In the genomic region with DNA sequence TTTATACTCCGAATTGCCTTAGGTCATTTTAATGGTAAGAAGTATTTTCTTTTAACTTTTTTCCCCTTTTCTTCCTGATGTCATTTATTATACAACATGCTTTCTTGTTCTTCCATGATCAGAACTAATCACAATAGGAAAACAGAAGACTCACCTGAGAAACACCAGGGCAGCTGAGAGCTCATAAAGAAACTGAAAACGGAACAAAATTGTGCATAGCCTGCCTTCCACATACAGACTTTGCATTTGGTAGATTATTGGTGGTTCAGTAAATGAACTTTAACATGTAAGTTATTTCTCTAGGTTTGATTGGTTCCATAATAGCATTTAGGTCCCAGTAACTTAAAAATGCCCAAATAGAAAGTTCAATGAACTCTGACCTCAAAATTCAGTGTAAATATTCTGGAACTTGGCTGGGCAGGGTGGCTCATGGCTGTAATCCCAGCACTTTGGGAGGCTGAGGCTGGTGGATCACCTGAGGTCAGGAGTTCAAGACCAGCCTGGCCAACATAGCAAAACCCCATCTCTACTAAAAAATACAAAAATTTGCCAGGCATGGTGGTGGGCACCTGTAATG, we compare ENCODE assay signal across 17 cellular contexts.
A peak's percentile ranks its signal among the peaks of the same experiment; 100 is the strongest.
DNase-seq lines count a peak whose midpoint lies in the region; ATAC-seq and TF ChIP-seq lines count a peak whose summit lies in the region.
"Had no signal": no experiment of that assay in that cellular context is flagged by ENCODE, and none has a peak within 500 bp of the region (broad histone marks: within the 10 kb centered on the region; RNA-seq: fewer than 3 reads in every experiment).

No MANE protein-coding gene starts in this region.

- no peak overlapping the region for H3K27ac ChIP-seq in hepatocyte

- H2AFZ ChIP-seq in hepatocyte, result no peak overlapping the region

- WGBS in hepatocyte (ENCODE audit: low lambda C conversion rate, missing lambda C conversion rate), result 87% methylated on average over 2 of the region's 2 CpGs

- no peaks in the 10 kb centered on the region for H3K36me3 ChIP-seq in hepatocyte (replicated peaks; ENCODE audit: insufficient read depth, low read depth)

- peak; percentile 55 for ATAC-seq in GM18505 (IDR thresholded peaks at IDR 0.05; ENCODE audit: unreplicated experiment)
- ATAC-seq in GM19438 (IDR thresholded peaks at IDR 0.05; ENCODE audit: low read depth, unreplicated experiment), result peak; percentile 58
- peak; percentile 80 for ATAC-seq in HG02678 (IDR thresholded peaks at IDR 0.05; ENCODE audit: unreplicated experiment)
- ATAC-seq in HG03571 (IDR thresholded peaks at IDR 0.05; ENCODE audit: unreplicated experiment), result peak; percentile 52
- ATAC-seq: left cardiac atrium, right cardiac atrium had no signal

- no peaks in the 10 kb centered on the region for H3K4me1 ChIP-seq in hepatocyte (ENCODE audit: insufficient read depth)

- H3K27me3 ChIP-seq in hepatocyte, result no peaks in the 10 kb centered on the region

- no peaks in the 10 kb centered on the region for H3K9me3 ChIP-seq in hepatocyte (ENCODE audit: low read depth)

- H3K79me2 ChIP-seq in hepatocyte, result no peaks in the 10 kb centered on the region

- TF ChIP-seq CTCF in hepatocyte (IDR thresholded peaks at IDR 0.05; ENCODE audit: poor library complexity), result no peak

- DNase-seq in hepatocyte (ENCODE audit: low spot score), result no peak
- DNase-seq in DMS 273 (lab: John Stamatoyannopoulos, UW; ENCODE audit: unreplicated experiment), result no peak
- DNase-seq in dermis blood vessel endothelial cell, result no peak
- DNase-seq in AG08396 (ENCODE audit: low spot score), result no peak
- DNase-seq: activated CD4-positive, alpha-beta T cell treated with anti-CD3 and anti-CD28 coated beads for 1 hour; activated CD8-positive, alpha-beta memory T cell treated with anti-CD3 and anti-CD28 coated beads, Interleukin-2, amount 50 U/mL, for 4 hours; left cardiac atrium; NCI-H187 treated with DMSO at 0.1 percent for 48 hours; NCI-H510A; nucleus accumbens; OCI-M1; right cardiac atrium; SIG-M5 had no signal

- H3K4me2 ChIP-seq in hepatocyte, result no peak overlapping the region

- no peaks in the 10 kb centered on the region for H4K20me1 ChIP-seq in hepatocyte (ENCODE audit: insufficient read depth, poor library complexity, severe bottlenecking)

- no peaks in the 10 kb centered on the region for H3K9me2 ChIP-seq in hepatocyte (replicated peaks; ENCODE audit: insufficient read depth)

- TF ChIP-seq POLR2A in GM18505 (IDR thresholded peaks at IDR 0.05; ENCODE audit: borderline replicate concordance, extremely low read depth, insufficient read depth, insufficient read length), result no peak

- H3K4me3 ChIP-seq in hepatocyte, result no peak overlapping the region
